Comparison of ENCODE assay signal across 8 cellular contexts in genomic region chr12:121917950-121918678, GRCh38. TPM values are rescaled to one million over a fixed set of nuclear protein-coding genes. Genes with fewer than 3 reads are reported as not detected.
DNase-seq lines count a peak whose midpoint lies in the region; ATAC-seq lines count a peak whose summit lies in the region.

TSS of gene CFAP251 (plus strand) at chr12:121918592. CDS start at chr12:121921306, 2,714 bp downstream.

- H3K36me3 ChIP-seq in aorta (ENCODE audit: control insufficient read depth in 1 of 2, insufficient read depth in 2 of 2, low read length in 1 of 2): peaks cover 0 to 4% of the 10 kb centered on the region in 2 donors

- H3K27ac ChIP-seq in aorta (ENCODE audit: low read depth in 1 of 2, low read length in 2 of 2): peak within 1 kb of the TSS; percentile 15 to 64

- H3K4me3 ChIP-seq in aorta (ENCODE audit: low read length in 2 of 2): peak within 1 kb of the TSS; percentile 1 to 46

- H3K27me3 ChIP-seq in aorta (ENCODE audit: control insufficient read depth in 1 of 2, insufficient read depth in 2 of 2, low read length in 1 of 2): no peaks in the 10 kb centered on the region

- WGBS in aorta, 2 donors: 1 to 2% methylated on average over 35 to 41 of the region's 41 CpGs

- H3K4me1 ChIP-seq in aorta (ENCODE audit: control insufficient read depth in 1 of 2, insufficient read depth in 2 of 2, low read length in 2 of 2): peaks cover 0 to 3% of the 10 kb centered on the region in 2 donors

- H3K9me3 ChIP-seq in aorta (ENCODE audit: control insufficient read depth, low read length): no peaks in the 10 kb centered on the region

- DNase-seq in DMS153 (lab: John Stamatoyannopoulos, UW) (peak; percentile 88), LoVo (ENCODE audit: low spot score) (peak; percentile 24), T follicular helper cell (ENCODE audit: low read depth) (peak; percentile 99), anterior cingulate cortex (lab: John Stamatoyannopoulos, UW) (peak; percentile 10 to 97 (median 84)), hepatic stellate cell (ENCODE audit: low spot score) (peak; percentile 95), retina (peak; percentile 94), aorta (peak; percentile 99)

- intact Hi-C loops in aorta (cut with DNase I): loop anchor here (2.0 to 10.0 kb wide), 5 partner anchors 104 to 207 kb away; partner anchors contain the start of gene BCL7A (in 1 of the 2)

- ATAC-seq in GM21528 (IDR thresholded peaks at IDR 0.05; ENCODE audit: low FRiP score, unreplicated experiment) (peak; percentile 85), aorta (ENCODE audit: low FRiP score) (peak; percentile 97)

RNA-seq across cellular contexts. Expression of gene CFAP251, which starts in this region (rescaled TPM):
- total RNA-seq in aorta: 1 to 10 TPM; 2.8 to 3.9 TPM
- polyA plus RNA-seq in aorta: 1 to 10 TPM in 1 of 2 donors, under 1 TPM in 1; 0.88 to 1.6 TPM

Comparison
In these comparisons a context has a peak if more than half of its experiments do, and no peak if none do; other contexts are left out.
1. Peak in every context shown above with its lines: DNase-seq, ATAC-seq, H3K4me3 ChIP-seq and H3K27ac ChIP-seq.
2. DNase-seq: peak in every context shown above with its lines; median percentile 99 in T follicular helper cell; 99 in aorta; 95 in hepatic stellate cell; 94 in retina; 88 in DMS153; 84 in anterior cingulate cortex; 24 in LoVo.